1 cellular context compared by ENCODE assay signal in genomic region chr20:22501566-22502344, GRCh38.
TF ChIP-seq lines count a peak whose summit lies in the region.

No MANE protein-coding gene starts in this region.

TF ChIP-seq in HepG2, 621 proteins besides CTCF, POLR2A, EP300 and RAD21 (continued from another document):
- TF ChIP-seq ZBTB14 (CRISPR knock-in tag; IDR thresholded peaks at IDR 0.05) (0 out of 2 replicates have a peak, but pooled peaks have one; percentile 18), RFXAP (CRISPR knock-in tag; IDR thresholded peaks at IDR 0.05; ENCODE audit: borderline replicate concordance) (no peak), ZNF263 (CRISPR knock-in tag; IDR thresholded peaks at IDR 0.05) (0 out of 2 replicates have a peak, but pooled peaks have one; percentile 29), ZNF782 (CRISPR knock-in tag; IDR thresholded peaks at IDR 0.05; ENCODE audit: borderline replicate concordance) (no peak), NFIB (CRISPR knock-in tag; IDR thresholded peaks at IDR 0.05; ENCODE audit: borderline replicate concordance) (no peak), ZNF883 (CRISPR knock-in tag; IDR thresholded peaks at IDR 0.05; ENCODE audit: not compliant biosample characterization) (no peak), ZNF746 (CRISPR knock-in tag; IDR thresholded peaks at IDR 0.05) (peak; percentile 54; the same call in 1 of the 2 replicates), REL (CRISPR knock-in tag; conservative IDR thresholded peaks at IDR 0.05) (no peak), ISX (CRISPR knock-in tag; conservative IDR thresholded peaks at IDR 0.05) (no peak), TSC22D2 (CRISPR knock-in tag; IDR thresholded peaks at IDR 0.05; ENCODE audit: borderline replicate concordance) (no peak), ZNF768 (CRISPR knock-in tag; IDR thresholded peaks at IDR 0.05) (peak; percentile 21; the same call in 1 of the 2 replicates), SATB2 (CRISPR knock-in tag; IDR thresholded peaks at IDR 0.05) (0 out of 2 replicates have a peak, but pooled peaks have one; percentile 30), SALL2 (CRISPR knock-in tag; IDR thresholded peaks at IDR 0.05) (peak; percentile 44; the same call in 1 of the 2 replicates), ZFP90 (CRISPR knock-in tag; IDR thresholded peaks at IDR 0.05; ENCODE audit: borderline replicate concordance) (peak; percentile 53; the same call in 1 of the 2 replicates), ZNF282 (IDR thresholded peaks at IDR 0.05; ENCODE audit: partially characterized antibody) (no peak), SIN3B (IDR thresholded peaks at IDR 0.05; ENCODE audit: low read length) (no peak), ZNF572 (CRISPR knock-in tag; IDR thresholded peaks at IDR 0.05) (no peak), RNF2 (conservative IDR thresholded peaks at IDR 0.05; ENCODE audit: low read depth) (no peak), MAZ (IDR thresholded peaks at IDR 0.05; ENCODE audit: borderline replicate concordance, low read depth, low read length) (no peak), MAZ (CRISPR knock-in tag; IDR thresholded peaks at IDR 0.05; ENCODE audit: low read depth) (no peak), ZNF644 (CRISPR knock-in tag; IDR thresholded peaks at IDR 0.05; ENCODE audit: low read depth) (no peak), ZNF501 (CRISPR knock-in tag; IDR thresholded peaks at IDR 0.05) (0 out of 2 replicates have a peak, but pooled peaks have one; percentile 4), ZNF704 (CRISPR knock-in tag; IDR thresholded peaks at IDR 0.05; ENCODE audit: borderline replicate concordance) (0 out of 2 replicates have a peak, but pooled peaks have one; percentile 41), ZNF878 (CRISPR knock-in tag; IDR thresholded peaks at IDR 0.05) (no peak), ZFY (CRISPR knock-in tag; IDR thresholded peaks at IDR 0.05) (peak; percentile 48), KDM4B (CRISPR knock-in tag; IDR thresholded peaks at IDR 0.05) (no peak), NFIC (IDR thresholded peaks at IDR 0.05; ENCODE audit: low read length) (no peak), ARID4A (CRISPR knock-in tag; IDR thresholded peaks at IDR 0.05; ENCODE audit: borderline replicate concordance) (no peak), ZNF891 (CRISPR knock-in tag; IDR thresholded peaks at IDR 0.05) (peak; percentile 63; the same call in 1 of the 2 replicates), CREM (IDR thresholded peaks at IDR 0.05) (peak; percentile 21; the same call in 1 of the 2 replicates), CREM (CRISPR knock-in tag; IDR thresholded peaks at IDR 0.05) (no peak), NRL (CRISPR knock-in tag; IDR thresholded peaks at IDR 0.05; ENCODE audit: borderline replicate concordance) (peak; percentile 61; the same call in 1 of the 2 replicates)
- TF ChIP-seq, protein P1, sequence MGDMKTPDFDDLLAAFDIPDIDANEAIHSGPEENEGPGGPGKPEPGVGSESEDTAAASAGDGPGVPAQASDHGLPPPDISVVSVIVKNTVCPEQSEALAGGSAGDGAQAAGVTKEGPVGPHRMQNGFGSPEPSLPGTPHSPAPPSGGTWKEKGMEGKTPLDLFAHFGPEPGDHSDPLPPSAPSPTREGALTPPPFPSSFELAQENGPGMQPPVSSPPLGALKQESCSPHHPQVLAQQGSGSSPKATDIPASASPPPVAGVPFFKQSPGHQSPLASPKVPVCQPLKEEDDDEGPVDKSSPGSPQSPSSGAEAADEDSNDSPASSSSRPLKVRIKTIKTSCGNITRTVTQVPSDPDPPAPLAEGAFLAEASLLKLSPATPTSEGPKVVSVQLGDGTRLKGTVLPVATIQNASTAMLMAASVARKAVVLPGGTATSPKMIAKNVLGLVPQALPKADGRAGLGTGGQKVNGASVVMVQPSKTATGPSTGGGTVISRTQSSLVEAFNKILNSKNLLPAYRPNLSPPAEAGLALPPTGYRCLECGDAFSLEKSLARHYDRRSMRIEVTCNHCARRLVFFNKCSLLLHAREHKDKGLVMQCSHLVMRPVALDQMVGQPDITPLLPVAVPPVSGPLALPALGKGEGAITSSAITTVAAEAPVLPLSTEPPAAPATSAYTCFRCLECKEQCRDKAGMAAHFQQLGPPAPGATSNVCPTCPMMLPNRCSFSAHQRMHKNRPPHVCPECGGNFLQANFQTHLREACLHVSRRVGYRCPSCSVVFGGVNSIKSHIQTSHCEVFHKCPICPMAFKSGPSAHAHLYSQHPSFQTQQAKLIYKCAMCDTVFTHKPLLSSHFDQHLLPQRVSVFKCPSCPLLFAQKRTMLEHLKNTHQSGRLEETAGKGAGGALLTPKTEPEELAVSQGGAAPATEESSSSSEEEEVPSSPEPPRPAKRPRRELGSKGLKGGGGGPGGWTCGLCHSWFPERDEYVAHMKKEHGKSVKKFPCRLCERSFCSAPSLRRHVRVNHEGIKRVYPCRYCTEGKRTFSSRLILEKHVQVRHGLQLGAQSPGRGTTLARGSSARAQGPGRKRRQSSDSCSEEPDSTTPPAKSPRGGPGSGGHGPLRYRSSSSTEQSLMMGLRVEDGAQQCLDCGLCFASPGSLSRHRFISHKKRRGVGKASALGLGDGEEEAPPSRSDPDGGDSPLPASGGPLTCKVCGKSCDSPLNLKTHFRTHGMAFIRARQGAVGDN (CRISPR knock-in tag; IDR thresholded peaks at IDR 0.05) = peak; percentile 36; the same call in 1 of the 2 replicates
- TF ChIP-seq, protein P2, sequence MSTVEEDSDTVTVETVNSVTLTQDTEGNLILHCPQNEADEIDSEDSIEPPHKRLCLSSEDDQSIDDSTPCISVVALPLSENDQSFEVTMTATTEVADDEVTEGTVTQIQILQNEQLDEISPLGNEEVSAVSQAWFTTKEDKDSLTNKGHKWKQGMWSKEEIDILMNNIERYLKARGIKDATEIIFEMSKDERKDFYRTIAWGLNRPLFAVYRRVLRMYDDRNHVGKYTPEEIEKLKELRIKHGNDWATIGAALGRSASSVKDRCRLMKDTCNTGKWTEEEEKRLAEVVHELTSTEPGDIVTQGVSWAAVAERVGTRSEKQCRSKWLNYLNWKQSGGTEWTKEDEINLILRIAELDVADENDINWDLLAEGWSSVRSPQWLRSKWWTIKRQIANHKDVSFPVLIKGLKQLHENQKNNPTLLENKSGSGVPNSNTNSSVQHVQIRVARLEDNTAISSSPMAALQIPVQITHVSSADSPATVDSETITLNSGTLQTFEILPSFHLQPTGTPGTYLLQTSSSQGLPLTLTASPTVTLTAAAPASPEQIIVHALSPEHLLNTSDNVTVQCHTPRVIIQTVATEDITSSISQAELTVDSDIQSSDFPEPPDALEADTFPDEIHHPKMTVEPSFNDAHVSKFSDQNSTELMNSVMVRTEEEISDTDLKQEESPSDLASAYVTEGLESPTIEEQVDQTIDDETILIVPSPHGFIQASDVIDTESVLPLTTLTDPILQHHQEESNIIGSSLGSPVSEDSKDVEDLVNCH (CRISPR knock-in tag; IDR thresholded peaks at IDR 0.05) = no peak
- TF ChIP-seq, protein P3, sequence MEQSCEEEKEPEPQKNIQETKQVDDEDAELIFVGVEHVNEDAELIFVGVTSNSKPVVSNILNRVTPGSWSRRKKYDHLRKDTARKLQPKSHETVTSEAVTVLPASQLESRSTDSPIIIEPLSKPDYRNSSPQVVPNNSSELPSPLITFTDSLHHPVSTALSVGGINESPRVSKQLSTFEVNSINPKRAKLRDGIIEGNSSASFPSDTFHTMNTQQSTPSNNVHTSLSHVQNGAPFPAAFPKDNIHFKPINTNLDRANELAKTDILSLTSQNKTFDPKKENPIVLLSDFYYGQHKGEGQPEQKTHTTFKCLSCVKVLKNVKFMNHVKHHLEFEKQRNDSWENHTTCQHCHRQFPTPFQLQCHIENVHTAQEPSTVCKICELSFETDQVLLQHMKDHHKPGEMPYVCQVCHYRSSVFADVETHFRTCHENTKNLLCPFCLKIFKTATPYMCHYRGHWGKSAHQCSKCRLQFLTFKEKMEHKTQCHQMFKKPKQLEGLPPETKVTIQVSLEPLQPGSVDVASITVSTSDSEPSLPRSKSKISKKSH (CRISPR knock-in tag; IDR thresholded peaks at IDR 0.05; ENCODE audit: borderline replicate concordance) = peak; percentile 61; the same call in 1 of the 2 replicates
TF ChIP-seq in HepG2: peak in this region for 19.
